Comparison of ENCODE assay signal across 26 cellular contexts in the genomic region with DNA sequence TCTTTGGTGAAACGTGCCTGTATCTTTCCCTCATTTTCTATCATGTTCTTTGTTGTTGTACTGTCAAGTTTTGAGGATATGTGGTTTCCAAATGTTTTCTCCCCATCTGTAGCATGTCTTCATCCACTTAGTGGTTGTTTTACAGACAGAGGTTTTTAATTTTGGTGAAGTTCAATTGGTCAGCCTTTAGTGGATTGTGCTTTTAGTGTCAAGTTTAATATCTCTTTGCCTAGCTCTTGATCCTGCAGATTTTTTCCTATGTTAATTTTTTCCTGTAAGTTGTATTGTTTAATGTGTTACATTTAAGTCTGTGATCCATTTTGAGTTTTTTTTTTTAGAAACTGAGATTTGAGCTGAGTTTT.
"Had no signal": no experiment of that assay in that cellular context is flagged by ENCODE, and none has a peak within 500 bp of the region (broad histone marks: within the 10 kb centered on the region; RNA-seq: fewer than 3 reads in every experiment).

No MANE protein-coding gene starts in this region.

- H3K9ac ChIP-seq: neural progenitor cell had no signal

- H3K27me3 Mint-ChIP-seq: activated CD4-positive, alpha-beta memory T cell treated with anti-CD3 and anti-CD28 coated beads for 36 hours; activated CD8-positive, alpha-beta memory T cell treated with anti-CD3 and anti-CD28 coated beads, Interleukin-2, amount 10 ng/mL, durations not matched to agents 7 days and 5 days; activated naive CD8-positive, alpha-beta T cell treated with anti-CD3 and anti-CD28 coated beads, Interleukin-2, amount 50 U/mL, for 24 hours; dendritic cell treated with granulocyte-macrophage colony-stimulating factor and Interleukin-4, amounts not matched to agents 40 ng/mL and 50 ng/mL, for 4 days; memory B cell; naive B cell; progenitor cell of endocrine pancreas; T-helper 17 cell had no signal

- H3K4me3 ChIP-seq: cardiac muscle cell, gastroesophageal sphincter, neural progenitor cell, testis, upper lobe of left lung had no signal

- H3K27me3 ChIP-seq: cardiac muscle cell, gastroesophageal sphincter, neural progenitor cell, testis, upper lobe of left lung had no signal

- H3K9me3 Mint-ChIP-seq: activated CD4-positive, alpha-beta memory T cell treated with anti-CD3 and anti-CD28 coated beads for 36 hours; dendritic cell treated with granulocyte-macrophage colony-stimulating factor and Interleukin-4, amounts not matched to agents 40 ng/mL and 50 ng/mL, for 4 days; memory B cell had no signal

- H3K27ac ChIP-seq: cardiac muscle cell, gastroesophageal sphincter, neural progenitor cell, testis, upper lobe of left lung had no signal

- H3K27ac Mint-ChIP-seq: activated CD4-positive, alpha-beta memory T cell treated with anti-CD3 and anti-CD28 coated beads for 36 hours; activated CD8-positive, alpha-beta memory T cell treated with anti-CD3 and anti-CD28 coated beads, Interleukin-2, amount 10 ng/mL, durations not matched to agents 7 days and 5 days; activated naive CD8-positive, alpha-beta T cell treated with anti-CD3 and anti-CD28 coated beads, Interleukin-2, amount 50 U/mL, for 24 hours; dendritic cell treated with granulocyte-macrophage colony-stimulating factor and Interleukin-4, amounts not matched to agents 40 ng/mL and 50 ng/mL, for 4 days; memory B cell; neural progenitor cell; T-helper 17 cell had no signal

- DNase-seq: activated CD4-positive, alpha-beta memory T cell treated with anti-CD3 and anti-CD28 coated beads for 36 hours; activated CD4-positive, alpha-beta T cell treated with anti-CD3 and anti-CD28 coated beads for 48 hours; activated CD8-positive, alpha-beta memory T cell treated with anti-CD3 and anti-CD28 coated beads, Interleukin-2, amount 10 ng/mL, durations not matched to agents 7 days and 5 days; activated gamma-delta T cell; activated naive CD4-positive, alpha-beta T cell treated with anti-CD3 and anti-CD28 coated beads, Interleukin-2, amount 50 U/mL, for 16 hours; activated naive CD8-positive, alpha-beta T cell treated with anti-CD3 and anti-CD28 coated beads, Interleukin-2, amount 50 U/mL, for 24 hours; activated T-cell treated with anti-CD3 and anti-CD28 coated beads for 4 hours; effector CD4-positive, alpha-beta T cell; head of caudate nucleus; left ventricle myocardium superior; naive B cell; retina; stimulated activated CD4-positive, alpha-beta T cell treated with anti-CD3 and anti-CD28 coated beads, Interleukin-2, amount 100 ng/mL, for 48 hours; stimulated activated CD8-positive, alpha-beta memory T cell treated with anti-CD3 and anti-CD28 coated beads, Interleukin-4, amount 100 ng/mL, for 48 hours; stimulated activated naive CD4-positive, alpha-beta T cell; SW 1271; T-helper 17 cell; testis; upper lobe of left lung had no signal

- H3K4me3 Mint-ChIP-seq: activated CD4-positive, alpha-beta memory T cell treated with anti-CD3 and anti-CD28 coated beads for 36 hours; activated CD8-positive, alpha-beta memory T cell treated with anti-CD3 and anti-CD28 coated beads, Interleukin-2, amount 10 ng/mL, durations not matched to agents 7 days and 5 days; activated naive CD8-positive, alpha-beta T cell treated with anti-CD3 and anti-CD28 coated beads, Interleukin-2, amount 50 U/mL, for 24 hours; dendritic cell treated with granulocyte-macrophage colony-stimulating factor and Interleukin-4, amounts not matched to agents 40 ng/mL and 50 ng/mL, for 4 days; memory B cell; naive B cell; neural progenitor cell; T-helper 17 cell had no signal

- H3K4me1 Mint-ChIP-seq: activated CD8-positive, alpha-beta memory T cell treated with anti-CD3 and anti-CD28 coated beads, Interleukin-2, amount 10 ng/mL, durations not matched to agents 7 days and 5 days; activated naive CD8-positive, alpha-beta T cell treated with anti-CD3 and anti-CD28 coated beads, Interleukin-2, amount 50 U/mL, for 24 hours; neural progenitor cell had no signal

- H3K4me1 ChIP-seq: gastroesophageal sphincter, neural progenitor cell, testis, upper lobe of left lung had no signal

- ATAC-seq: activated CD8-positive, alpha-beta memory T cell treated with anti-CD3 and anti-CD28 coated beads, Interleukin-2, amount 10 ng/mL, durations not matched to agents 7 days and 5 days; activated naive CD8-positive, alpha-beta T cell treated with anti-CD3 and anti-CD28 coated beads, Interleukin-2, amount 50 U/mL, for 24 hours; esophagus mucosa; gastroesophageal sphincter; left ventricle myocardium superior; T-helper 17 cell had no signal

- H3K9me3 ChIP-seq: gastroesophageal sphincter, testis, upper lobe of left lung had no signal
